In the genomic region with DNA sequence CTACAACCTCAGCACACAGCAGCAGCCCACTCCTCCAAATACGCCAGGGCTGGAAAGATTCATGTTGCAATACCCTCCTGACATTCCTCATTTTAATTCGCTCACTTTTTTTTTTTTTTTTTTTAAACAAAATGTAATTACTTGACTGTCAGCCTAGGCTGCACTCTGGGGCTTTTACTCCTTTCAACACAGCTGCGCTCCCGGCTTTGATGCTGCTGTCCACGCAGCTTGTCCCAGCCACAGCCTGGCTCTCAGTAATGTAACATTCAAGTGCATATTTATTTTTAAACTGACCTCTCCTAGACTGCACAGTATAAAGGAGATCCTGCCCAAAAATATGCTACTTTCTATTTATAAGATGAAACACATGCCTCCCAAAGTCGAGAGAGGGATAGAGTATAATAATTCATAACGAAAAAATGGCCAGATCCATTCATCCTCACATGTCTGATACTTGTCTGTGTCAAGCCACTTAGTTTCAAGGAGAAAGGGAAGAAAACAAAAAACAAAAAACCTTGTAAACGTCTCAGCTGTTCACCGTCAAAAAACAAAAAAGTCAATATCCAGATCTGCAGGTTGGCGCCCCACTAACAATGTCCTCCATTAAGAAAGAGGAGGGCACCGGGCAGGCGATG, we compare ENCODE assay signal across 8 cellular contexts. TPM values are rescaled to one million over a fixed set of nuclear protein-coding genes. Genes with fewer than 3 reads are reported as not detected.
DNase-seq lines count a peak whose midpoint lies in the region; ATAC-seq and TF ChIP-seq lines count a peak whose summit lies in the region.

No MANE protein-coding gene starts in this region.

- DNase-seq in HAP-1 (ENCODE audit: low spot score in 2 of 2), result peak in 1 of 2 experiments; percentile 23
- no peak for DNase-seq in activated CD4-positive, alpha-beta memory T cell treated with anti-CD3 and anti-CD28 coated beads, Interleukin-2, amount 10 ng/mL, durations not matched to agents 7 days and 5 days
- DNase-seq in right atrium auricular region (ENCODE audit: low spot score), result no peak

- peak overlapping the region; percentile 96 to 99 for H3K27ac ChIP-seq in right atrium auricular region
- peak overlapping the region; percentile 95 for H3K27ac ChIP-seq in skeletal muscle tissue (ENCODE audit: low read depth, low read length)

- peak overlapping the region; percentile 79 for H3K27ac Mint-ChIP-seq in activated CD4-positive, alpha-beta memory T cell treated with anti-CD3 and anti-CD28 coated beads, Interleukin-2, amount 10 ng/mL, durations not matched to agents 7 days and 5 days

- no peaks in the 10 kb centered on the region for H3K27me3 Mint-ChIP-seq in activated CD4-positive, alpha-beta memory T cell treated with anti-CD3 and anti-CD28 coated beads, Interleukin-2, amount 10 ng/mL, durations not matched to agents 7 days and 5 days

- ATAC-seq in GM18502 (IDR thresholded peaks at IDR 0.05; ENCODE audit: poor library complexity, unreplicated experiment), result no peak
- no peak for ATAC-seq in HG03565 (IDR thresholded peaks at IDR 0.05; ENCODE audit: unreplicated experiment)
- no peak for ATAC-seq in GM18498 (IDR thresholded peaks at IDR 0.05; ENCODE audit: unreplicated experiment)
- no peak for ATAC-seq in HG02885 (IDR thresholded peaks at IDR 0.05; ENCODE audit: poor library complexity, unreplicated experiment)

- H3K27me3 ChIP-seq in HAP-1 (ENCODE audit: low read depth) (no peaks in the 10 kb centered on the region), right atrium auricular region (no peaks in the 10 kb centered on the region), skeletal muscle tissue (ENCODE audit: control insufficient read depth in 3 of 3, insufficient read depth in 3 of 3, low read length in 3 of 3) (no peaks in the 10 kb centered on the region)

- TF ChIP-seq CTCF in right atrium auricular region (IDR thresholded peaks at IDR 0.05), result no peak

- H3K9me3 ChIP-seq in HAP-1, result no peaks in the 10 kb centered on the region
- no peaks in the 10 kb centered on the region for H3K9me3 ChIP-seq in right atrium auricular region
- H3K9me3 ChIP-seq in skeletal muscle tissue (ENCODE audit: control insufficient read depth in 3 of 3, low read length in 3 of 3), result no peaks in the 10 kb centered on the region

- CTCF ChIA-PET in activated CD4-positive, alpha-beta memory T cell treated with anti-CD3 and anti-CD28 coated beads, Interleukin-2, amount 10 ng/mL, durations not matched to agents 7 days and 5 days (lab: Charles Lee), result interaction anchor here (0.7 to 2.4 kb wide), 17 partner anchors 12 to 501 kb away, joined by 3 to 14 read pairs (median 3); no protein-coding TSS in a partner anchor

- in situ Hi-C loops in HAP-1 (cut with MboI; ENCODE audit: low sequenced_read_pairs), result no loop called here

- POLR2A ChIA-PET in activated CD4-positive, alpha-beta memory T cell treated with anti-CD3 and anti-CD28 coated beads, Interleukin-2, amount 10 ng/mL, durations not matched to agents 7 days and 5 days (lab: Charles Lee), result interaction anchor here (0.6 to 4.5 kb wide), 24 partner anchors 9 to 926 kb away, joined by 3 to 36 read pairs (median 5); no protein-coding TSS in a partner anchor

- peak overlapping the region; percentile 91 for H3K4me3 Mint-ChIP-seq in activated CD4-positive, alpha-beta memory T cell treated with anti-CD3 and anti-CD28 coated beads, Interleukin-2, amount 10 ng/mL, durations not matched to agents 7 days and 5 days

- peak overlapping the region; percentile 82 to 94 (median 83) for H3K9ac ChIP-seq in skeletal muscle tissue (ENCODE audit: low read depth in 1 of 3, low read length in 3 of 3)

- H3K4me1 ChIP-seq in HAP-1 (peaks cover 37% of the 10 kb centered on the region), right atrium auricular region (peaks cover 0 to 40% of the 10 kb centered on the region in 2 donors), skeletal muscle tissue (ENCODE audit: control insufficient read depth in 3 of 3, insufficient read depth in 3 of 3, low read length in 3 of 3) (peaks cover 44 to 50% (median 45%) of the 10 kb centered on the region in 3 donors)

- H3K36me3 ChIP-seq in HAP-1 (replicated peaks), result no peaks in the 10 kb centered on the region
- H3K36me3 ChIP-seq in right atrium auricular region, result no peaks in the 10 kb centered on the region
- H3K36me3 ChIP-seq in skeletal muscle tissue (ENCODE audit: control insufficient read depth in 3 of 3, insufficient read depth in 3 of 3, low read length in 3 of 3), result peaks cover 0 to 6% (median 2%) of the 10 kb centered on the region in 3 donors

- H3K4me3 ChIP-seq in HAP-1, result peak overlapping the region; percentile 73
- peak overlapping the region; percentile 88 to 97 for H3K4me3 ChIP-seq in right atrium auricular region
- peak overlapping the region; percentile 92 to 93 (median 92) for H3K4me3 ChIP-seq in skeletal muscle tissue (ENCODE audit: low read length in 3 of 3)

- no peaks in the 10 kb centered on the region for H3K9me3 Mint-ChIP-seq in activated CD4-positive, alpha-beta memory T cell treated with anti-CD3 and anti-CD28 coated beads, Interleukin-2, amount 10 ng/mL, durations not matched to agents 7 days and 5 days

- peaks cover 48% of the 10 kb centered on the region for H3K4me1 Mint-ChIP-seq in activated CD4-positive, alpha-beta memory T cell treated with anti-CD3 and anti-CD28 coated beads, Interleukin-2, amount 10 ng/mL, durations not matched to agents 7 days and 5 days

- peaks cover 46% of the 10 kb centered on the region for H3K36me3 Mint-ChIP-seq in activated CD4-positive, alpha-beta memory T cell treated with anti-CD3 and anti-CD28 coated beads, Interleukin-2, amount 10 ng/mL, durations not matched to agents 7 days and 5 days (ENCODE audit: low read depth)

RNA-seq across cellular contexts. Expression of a gene that starts 0.9 kb away (rescaled TPM):
- total RNA-seq in activated CD4-positive, alpha-beta memory T cell treated with anti-CD3 and anti-CD28 coated beads, Interleukin-2, amount 10 ng/mL, durations not matched to agents 7 days and 5 days, result 10 to 100 TPM; 51.1 to 52.2 TPM
- total RNA-seq in right atrium auricular region (100 to 1,000 TPM in 1 of 2 donors, 10 to 100 TPM in 1; 38.5 to 105 TPM), skeletal muscle tissue (3.7 TPM)
